Comparison of ENCODE assay signal across 8 cellular contexts in the genomic region with DNA sequence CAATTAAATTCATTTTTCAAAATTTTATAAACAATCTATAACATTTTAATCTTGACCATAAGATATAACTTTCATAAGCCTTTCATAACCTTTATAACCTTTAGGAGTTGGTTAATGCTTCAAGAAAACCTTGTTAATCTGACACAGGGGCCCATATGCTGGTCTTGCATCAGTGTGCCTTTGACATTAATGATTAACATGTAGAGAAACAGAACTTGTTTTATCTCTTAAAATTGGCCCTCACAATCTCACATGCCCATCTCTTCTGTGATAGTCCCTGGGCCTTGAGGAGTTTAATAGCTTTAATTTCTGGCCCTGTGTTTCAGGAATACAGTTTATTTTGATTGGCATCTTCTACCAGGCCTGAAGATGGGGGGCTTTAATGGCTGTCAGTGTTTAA. TPM values are rescaled to one million over a fixed set of nuclear protein-coding genes. Genes with fewer than 3 reads are reported as not detected.
"Had no signal": no experiment of that assay in that cellular context is flagged by ENCODE, and none has a peak within 500 bp of the region (broad histone marks: within the 10 kb centered on the region; RNA-seq: fewer than 3 reads in every experiment).

No MANE protein-coding gene starts in this region.

RNA-seq across cellular contexts. Expression of gene RDH12, which starts 7.7 kb away (rescaled TPM):
- total RNA-seq: activated CD4-positive, alpha-beta memory T cell treated with anti-CD3 and anti-CD28 coated beads, Interleukin-2, amount 10 ng/mL, durations not matched to agents 7 days and 5 days; activated CD4-positive, alpha-beta T cell treated with anti-CD3 and anti-CD28 coated beads for 36 hours; activated CD4-positive, alpha-beta T cell treated with anti-CD3 and anti-CD28 coated beads, Interleukin-2, amount 10 ng/mL, durations not matched to agents 7 days and 5 days; activated CD8-positive, alpha-beta memory T cell treated with anti-CD3 and anti-CD28 coated beads, Interleukin-2, amount 10 ng/mL, durations not matched to agents 7 days and 5 days; activated CD8-positive, alpha-beta T cell treated with anti-CD3 and anti-CD28 coated beads, Interleukin-2, amount 10 ng/mL, durations not matched to agents 7 days and 5 days; activated naive CD8-positive, alpha-beta T cell treated with anti-CD3 and anti-CD28 coated beads, Interleukin-2, amount 10 ng/mL, durations not matched to agents 7 days and 5 days; activated T-helper 2 cell treated with anti-CD3 and anti-CD28 coated beads, Interferon-gamma antibody, Interleukin-2, Interleukin-4, amounts not matched to agents 10 μg/mL and 5 μg/mL and 100 μg/mL, durations not matched to agents 14 hours and 24 hours and 36 hours; ascending aorta had no signal
